ENCODE assay signal across 26 cellular contexts in the genomic region with DNA sequence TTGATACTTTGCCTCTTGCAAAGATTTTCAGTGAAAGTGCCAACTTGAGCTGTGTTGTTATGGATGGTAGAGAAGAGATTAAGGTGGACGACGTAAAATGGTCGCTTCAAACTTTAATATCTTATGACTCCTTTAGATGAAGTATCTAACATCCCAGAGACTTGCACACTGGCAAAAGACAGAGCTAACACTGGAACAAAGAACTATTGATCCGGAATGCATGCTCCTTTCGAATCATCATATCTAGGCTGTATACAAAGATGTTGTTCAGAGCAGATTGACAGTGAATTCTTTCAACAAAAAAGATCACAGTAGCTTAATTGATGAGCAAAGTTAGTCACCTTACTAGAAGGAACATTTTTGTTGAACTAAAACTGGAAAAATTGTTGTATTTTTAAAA.
"Had no signal": no experiment of that assay in that cellular context is flagged by ENCODE, and none has a peak within 500 bp of the region (broad histone marks: within the 10 kb centered on the region; RNA-seq: fewer than 3 reads in every experiment).

No MANE protein-coding gene starts in this region.

- H3K4me1 ChIP-seq: colonic mucosa, esophagus squamous epithelium, left lung, right atrium auricular region, thyroid gland, vagina had no signal

- ATAC-seq: effector memory CD8-positive, alpha-beta T cell; left cardiac atrium; left lung; naive thymus-derived CD8-positive, alpha-beta T cell; sciatic nerve; stimulated activated naive CD8-positive, alpha-beta T cell treated with anti-CD3 and anti-CD28 coated beads, Interleukin-15, amount 100 ng/mL, for 72 hours had no signal

- H2AFZ ChIP-seq: hepatocyte had no signal

- H3K27me3 ChIP-seq: colonic mucosa, esophagus squamous epithelium, hepatocyte, left lung, ovary, right atrium auricular region, thyroid gland, vagina had no signal

- H3K9me3 ChIP-seq: colonic mucosa, esophagus squamous epithelium, left lung, ovary, right atrium auricular region, thyroid gland, vagina had no signal

- H3K36me3 ChIP-seq: colonic mucosa, esophagus squamous epithelium, left lung, ovary, right atrium auricular region, thyroid gland, vagina had no signal

- H3K79me2 ChIP-seq: hepatocyte had no signal

- FAIRE-seq: endometrium, islet of Langerhans had no signal

- H3K4me3 ChIP-seq: colonic mucosa, esophagus squamous epithelium, hepatocyte, left lung, ovary, right atrium auricular region, smooth muscle cell, thyroid gland, vagina had no signal

- DNase-seq: colonic mucosa; dermis blood vessel endothelial cell; effector memory CD8-positive, alpha-beta T cell; erythroblast; esophagus squamous epithelium; left cardiac atrium; left lung; naive thymus-derived CD8-positive, alpha-beta T cell; nephron progenitor cell; occipital lobe; ovary; stimulated activated CD4-positive, alpha-beta T cell treated with anti-CD3 and anti-CD28 coated beads, Interleukin-12 subunit alpha, Interleukin-12 subunit beta, amount 100 ng/mL, for 4 hours; stimulated activated CD4-positive, alpha-beta T cell treated with anti-CD3 and anti-CD28 coated beads, Interleukin-1b, Interleukin-23, amount 100 ng/mL, for 48 hours; stimulated activated CD4-positive, alpha-beta T cell treated with anti-CD3 and anti-CD28 coated beads, Interleukin-4, amount 100 ng/mL, for 1 hour; stimulated activated CD8-positive, alpha-beta memory T cell treated with anti-CD3 and anti-CD28 coated beads, Interleukin-4, amount 100 ng/mL, for 48 hours; stimulated activated naive CD4-positive, alpha-beta T cell; stimulated activated naive CD8-positive, alpha-beta T cell treated with anti-CD3 and anti-CD28 coated beads, Interleukin-15, amount 100 ng/mL, for 72 hours; thyroid gland; trophoblast cell had no signal

- H3K27ac ChIP-seq: colonic mucosa, esophagus squamous epithelium, hepatocyte, left lung, ovary, right atrium auricular region, thyroid gland, vagina had no signal

- H3K4me2 ChIP-seq: hepatocyte, smooth muscle cell had no signal
